ENCODE assay signal across 8 cellular contexts in the genomic region with DNA sequence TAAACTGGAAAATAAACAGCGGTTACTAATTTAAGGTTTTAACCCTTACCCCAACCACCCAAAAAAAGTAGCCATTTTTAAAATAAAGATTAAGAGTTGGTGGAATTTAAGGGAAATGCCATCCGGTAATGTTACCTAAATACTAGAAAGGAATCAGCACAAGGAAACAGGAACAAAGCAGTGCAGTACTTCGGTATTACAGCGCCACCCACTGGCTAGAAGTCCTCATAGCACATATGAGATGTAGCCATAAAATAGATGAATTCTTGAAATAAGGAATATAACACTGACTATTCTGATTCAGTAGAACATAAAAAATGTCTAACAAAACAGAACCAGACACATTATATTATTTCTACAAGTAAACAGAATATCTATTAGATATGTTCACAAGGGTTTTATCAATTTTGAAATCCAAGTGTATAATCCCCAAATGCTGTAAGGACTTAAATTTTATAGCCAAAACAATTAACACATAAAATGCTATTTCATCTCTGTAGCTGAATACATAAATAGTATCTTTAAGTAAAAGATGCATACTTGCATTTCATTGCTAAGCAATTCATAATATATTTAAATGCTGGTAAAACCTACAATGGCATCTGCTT. TPM values are rescaled to one million over a fixed set of nuclear protein-coding genes. Genes with fewer than 3 reads are reported as not detected.
DNase-seq lines count a peak whose midpoint lies in the region; ATAC-seq and TF ChIP-seq lines count a peak whose summit lies in the region.

No MANE protein-coding gene starts in this region.

- TF ChIP-seq CTCF in Peyer's patch (IDR thresholded peaks at IDR 0.05): peak; percentile 22 to 89 (median 80)
- TF ChIP-seq CTCF in foreskin fibroblast (IDR thresholded peaks at IDR 0.05; ENCODE audit: low read depth, low read length): peak; percentile 76
- peak; percentile 77 to 95 (median 90) for TF ChIP-seq CTCF in ovary (IDR thresholded peaks at IDR 0.05)

- TF ChIP-seq POLR2A in Peyer's patch (IDR thresholded peaks at IDR 0.05) (no peak), ovary (IDR thresholded peaks at IDR 0.05) (no peak)

- intact Hi-C loops in ovary (cut with DNase I): loop anchor here in 2 of 4 donors (5.0 to 10.0 kb wide), 2 partner anchors 523 to 525 kb away; no protein-coding TSS in a partner anchor

- peak; percentile 84 for ATAC-seq in GM21576 (IDR thresholded peaks at IDR 0.05; ENCODE audit: unreplicated experiment)

- H3K27me3 ChIP-seq in Peyer's patch: no peaks in the 10 kb centered on the region
- H3K27me3 ChIP-seq in ovary: no peaks in the 10 kb centered on the region

- TF ChIP-seq EP300 in ovary (IDR thresholded peaks at IDR 0.05): no peak

- H3K9me3 ChIP-seq in Peyer's patch: no peaks in the 10 kb centered on the region
- H3K9me3 ChIP-seq in ovary: no peaks in the 10 kb centered on the region

- H3K4me1 ChIP-seq in Peyer's patch: no peaks in the 10 kb centered on the region
- no peaks in the 10 kb centered on the region for H3K4me1 ChIP-seq in ovary (ENCODE audit: insufficient read depth)

- peak; percentile 71 for DNase-seq in EH (ENCODE audit: low read depth)
- DNase-seq in KG1 (lab: John Stamatoyannopoulos, UW): peak; percentile 34
- DNase-seq in Peyer's patch: peak in 2 of 3 donors; percentile 54 to 89
- peak; percentile 13 for DNase-seq in activated T-helper 1 cell treated with Interleukin-2 at 50 U/mL for 16 hours (ENCODE audit: low read depth)
- peak; percentile 31 to 78 for DNase-seq in foreskin fibroblast
- peak; percentile 66 to 85 (median 74) for DNase-seq in ovary
- DNase-seq in cerebellar nuclear complex (lab: John Stamatoyannopoulos, UW): no peak

- H3K27ac ChIP-seq in Peyer's patch: no peak overlapping the region
- H3K27ac ChIP-seq in ovary: no peak overlapping the region

- 4 to 13% (median 4%) methylated on average over 4 of the region's 4 CpGs for WGBS in ovary, 3 donors

- H3K36me3 ChIP-seq in Peyer's patch (peaks cover 0 to 9% (median 0%) of the 10 kb centered on the region in 3 donors), ovary (no peaks in the 10 kb centered on the region)

- H3K4me3 ChIP-seq in Peyer's patch (no peak overlapping the region), foreskin fibroblast (ENCODE audit: low read depth in 1 of 2, low read length in 2 of 2) (no peak overlapping the region), ovary (no peak overlapping the region)

RNA-seq across cellular contexts. Expression of a gene that starts 58.8 kb away (rescaled TPM):
- total RNA-seq in Peyer's patch (10 to 100 TPM in 2 of 4 donors, 1 to 10 TPM in 2; 6.9 to 17.0 (median 11.9) TPM), ovary (10 to 100 TPM in 4 of 7 donors, 1 to 10 TPM in 3; 8.1 to 17.2 (median 10.2) TPM)
- 1 to 10 TPM; 2.8 to 8.0 TPM for polyA plus RNA-seq in ovary

Comparison
In these comparisons a context has a peak if more than half of its experiments do, and no peak if none do; other contexts are left out.
1. DNase-seq: peak in EH (single experiment), KG1 (single experiment), Peyer's patch (2 of 3), activated T-helper 1 cell treated with Interleukin-2 at 50 U/mL for 16 hours (single experiment), foreskin fibroblast (2 of 2) and ovary (5 of 5); none in cerebellar nuclear complex (0 of 2).
2. Peak in every context shown above with its lines, with median percentiles within 50 percentile points of each other: CTCF ChIP-seq.